1 cellular context compared by ENCODE assay signal in the genomic region with DNA sequence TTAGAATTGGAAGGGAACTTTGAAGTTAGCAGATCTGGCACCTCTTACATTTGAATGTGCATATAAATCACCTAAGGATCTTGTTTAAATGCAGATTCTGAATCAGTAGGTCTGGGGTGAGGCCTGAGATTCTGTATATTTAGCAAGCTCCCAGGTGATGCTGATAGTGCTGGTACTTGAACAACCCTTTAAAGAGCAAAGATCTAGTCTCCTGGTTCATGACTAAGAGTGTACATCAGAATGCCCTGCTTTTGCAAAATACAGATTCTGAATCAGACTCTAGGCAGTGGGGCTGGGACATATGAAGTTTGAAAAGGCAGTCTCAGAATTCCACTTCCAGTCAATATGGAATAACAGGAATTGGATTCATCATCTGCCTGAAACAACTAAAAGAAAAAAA.
TF ChIP-seq lines count a peak whose summit lies in the region.

No MANE protein-coding gene starts in this region.

TF ChIP-seq in SK-N-SH, 30 proteins besides CTCF, POLR2A, EP300 and RAD21 (continued from another document):
- TF ChIP-seq ZBTB33 (IDR thresholded peaks at IDR 0.05; ENCODE audit: borderline replicate concordance, low read depth) (no peak), TEAD4 (IDR thresholded peaks at IDR 0.05; ENCODE audit: borderline replicate concordance, insufficient read depth) (no peak), ELF1 (IDR thresholded peaks at IDR 0.05) (no peak)
